13 cellular contexts compared by ENCODE assay signal in genomic region chr2:234091432-234091879, GRCh38. TPM values are rescaled to one million over a fixed set of nuclear protein-coding genes. Genes with fewer than 3 reads are reported as not detected.
DNase-seq lines count a peak whose midpoint lies in the region; ATAC-seq and TF ChIP-seq lines count a peak whose summit lies in the region.
"Had no signal": no experiment of that assay in that cellular context is flagged by ENCODE, and none has a peak within 500 bp of the region (broad histone marks: within the 10 kb centered on the region; RNA-seq: fewer than 3 reads in every experiment).

No MANE protein-coding gene starts in this region.

- ATAC-seq in foreskin keratinocyte (peak; percentile 28), left colon (no peak), HG02759 (IDR thresholded peaks at IDR 0.05; ENCODE audit: unreplicated experiment) (no peak)
- ATAC-seq: WTC11 had no signal

- no peak overlapping the region for H3K27ac ChIP-seq in foreskin keratinocyte
- H3K27ac ChIP-seq in temporal lobe (ENCODE audit: low read depth, low read length) = peak overlapping the region; percentile 5

- peaks cover 4% of the 10 kb centered on the region for H3K4me1 ChIP-seq in foreskin keratinocyte

- H3K27me3 ChIP-seq in foreskin keratinocyte = no peaks in the 10 kb centered on the region

- intact Hi-C loops in left colon (cut with DNase I, micrococcal nuclease) = no loop called here

- TF ChIP-seq CTCF in foreskin keratinocyte (conservative IDR thresholded peaks at IDR 0.05) = no peak

- peak; percentile 36 for DNase-seq in DMS79 treated with DMSO at 0.1 percent for 48 hours (lab: John Stamatoyannopoulos, UW)
- DNase-seq in DMS79 (lab: John Stamatoyannopoulos, UW) = no peak
- DNase-seq in RPMI7951 (ENCODE audit: low read depth) = peak; percentile 57
- DNase-seq in foreskin keratinocyte = peak in 1 of 2 donors; percentile 39
- no peak for DNase-seq in left colon
- no peak for DNase-seq in activated CD8-positive, alpha-beta memory T cell treated with anti-CD3 and anti-CD28 coated beads, Interleukin-2, amount 50 U/mL, for 4 hours
- DNase-seq: 8988T; activated naive CD4-positive, alpha-beta T cell treated with anti-CD3 and anti-CD28 coated beads for 36 hours had no signal

RNA-seq across cellular contexts. Expression of gene SPP2, which starts 41.0 kb away (rescaled TPM):
- total RNA-seq in RPMI7951 (2014; rRNA removed; shearing (Covaris generic)) = not detected in 2 replicates
- total RNA-seq in foreskin keratinocyte (not detected in 2 replicates), temporal lobe (not detected), left colon (not detected)
- not detected in 2 replicates for polyA plus RNA-seq in foreskin keratinocyte
- total RNA-seq: activated naive CD4-positive, alpha-beta T cell treated with anti-CD3 and anti-CD28 coated beads for 36 hours; HT-29; skeletal muscle tissue; WTC11 had no signal

Comparison
In these comparisons a context has a peak if more than half of its experiments do, and no peak if none do; other contexts are left out.
1. DNase-seq: peak in DMS79 treated with DMSO at 0.1 percent for 48 hours (single experiment) and RPMI7951 (single experiment); none in DMS79 (single experiment), left colon (0 of 2) and activated CD8-positive, alpha-beta memory T cell treated with anti-CD3 and anti-CD28 coated beads, Interleukin-2, amount 50 U/mL, for 4 hours (single experiment).